Comparison of ENCODE assay signal across 12 cellular contexts in the genomic region with DNA sequence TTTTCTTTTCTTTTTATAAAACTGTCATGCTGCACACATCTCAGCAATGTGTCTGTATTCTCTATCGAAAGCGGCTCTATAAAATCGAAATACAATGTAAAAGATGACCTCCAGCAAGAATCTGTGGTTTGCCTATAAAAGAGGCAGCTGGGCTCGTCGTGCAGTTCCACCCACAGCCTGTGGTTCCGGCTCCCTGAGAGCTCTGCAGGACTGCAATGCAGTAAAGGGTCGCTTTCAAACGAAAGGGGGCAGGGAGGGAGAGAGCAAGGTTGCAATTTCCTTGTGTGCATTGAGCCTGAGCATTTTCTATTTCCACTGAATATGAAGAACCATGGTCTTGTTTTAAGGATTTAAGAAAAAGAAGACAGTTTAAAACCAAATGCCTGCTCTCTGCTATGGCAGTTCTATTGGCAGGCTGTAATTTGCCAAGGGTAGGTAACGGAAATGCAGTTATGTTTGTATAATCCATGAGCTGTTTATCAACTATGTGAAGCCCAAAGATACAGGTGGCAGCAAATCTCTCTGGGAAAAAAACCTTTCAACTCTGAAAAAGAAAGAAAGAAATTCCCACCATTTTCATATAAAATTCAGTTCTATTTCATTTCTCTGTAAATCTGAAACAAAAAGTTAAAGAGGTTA.
DNase-seq lines count a peak whose midpoint lies in the region; ATAC-seq, FAIRE-seq and TF ChIP-seq lines count a peak whose summit lies in the region.
"Had no signal": no experiment of that assay in that cellular context is flagged by ENCODE, and none has a peak within 500 bp of the region (broad histone marks: within the 10 kb centered on the region; RNA-seq: fewer than 3 reads in every experiment).

No MANE protein-coding gene starts in this region.

- intact Hi-C loops in heart left ventricle (cut with DNase I) = no loop called here

- no peak overlapping the region for H3K27ac Mint-ChIP-seq in astrocyte (ENCODE audit: unreplicated experiment)
- H3K27ac Mint-ChIP-seq in neural progenitor cell = peak overlapping the region; percentile 64

- no peaks in the 10 kb centered on the region for H3K36me3 Mint-ChIP-seq in astrocyte (ENCODE audit: low read depth, unreplicated experiment)
- H3K36me3 Mint-ChIP-seq in neural progenitor cell = no peaks in the 10 kb centered on the region

- no peak for TF ChIP-seq POLR2A in heart left ventricle (IDR thresholded peaks at IDR 0.05)

- H3K36me3 ChIP-seq in KOPT-K1 (ENCODE audit: insufficient read depth, low read length) = no peaks in the 10 kb centered on the region
- H3K36me3 ChIP-seq in astrocyte (ENCODE audit: insufficient read depth, low read length) = no peaks in the 10 kb centered on the region
- H3K36me3 ChIP-seq in neural progenitor cell = no peaks in the 10 kb centered on the region
- no peaks in the 10 kb centered on the region for H3K36me3 ChIP-seq in heart left ventricle

- H3K9me3 ChIP-seq in KOPT-K1 (ENCODE audit: insufficient read depth, low read length, poor library complexity, severe bottlenecking) = no peaks in the 10 kb centered on the region
- no peaks in the 10 kb centered on the region for H3K9me3 ChIP-seq in astrocyte (ENCODE audit: insufficient read depth, low read depth, low read length)
- no peaks in the 10 kb centered on the region for H3K9me3 ChIP-seq in neural progenitor cell (ENCODE audit: low read depth)
- H3K9me3 ChIP-seq in heart left ventricle = no peaks in the 10 kb centered on the region

- no peak overlapping the region for H3K4me3 Mint-ChIP-seq in astrocyte (ENCODE audit: unreplicated experiment)
- H3K4me3 Mint-ChIP-seq in neural progenitor cell = no peak overlapping the region

- H3K27ac ChIP-seq in KOPT-K1 (ENCODE audit: low read depth, low read length, poor library complexity, severe bottlenecking) = peak overlapping the region; percentile 3
- H3K27ac ChIP-seq in astrocyte (ENCODE audit: low read depth, low read length) = no peak overlapping the region
- H3K27ac ChIP-seq in neural progenitor cell = no peak overlapping the region
- H3K27ac ChIP-seq in heart left ventricle = no peak overlapping the region
- H3K27ac ChIP-seq: 22Rv1 had no signal

- no peaks in the 10 kb centered on the region for H3K79me2 ChIP-seq in astrocyte (ENCODE audit: insufficient read depth, low read length)
- H3K79me2 ChIP-seq in neural progenitor cell (ENCODE audit: low read depth) = no peaks in the 10 kb centered on the region

- no peak for TF ChIP-seq CTCF in astrocyte (IDR thresholded peaks at IDR 0.05; ENCODE audit: insufficient read depth, low read depth, low read length)
- peak; percentile 19 for TF ChIP-seq CTCF in neural progenitor cell (IDR thresholded peaks at IDR 0.05)
- TF ChIP-seq CTCF in heart left ventricle (IDR thresholded peaks at IDR 0.05) = no peak

- peak overlapping the region; percentile 45 for H2AFZ ChIP-seq in astrocyte (ENCODE audit: low read depth, low read length)
- H2AFZ ChIP-seq in neural progenitor cell (replicated peaks) = peak overlapping the region; percentile 61

- H3K9ac ChIP-seq in astrocyte (ENCODE audit: low read length) (no peak overlapping the region), neural progenitor cell (no peak overlapping the region)

- H3K4me1 Mint-ChIP-seq in astrocyte (ENCODE audit: low read depth, unreplicated experiment) (peaks cover 26% of the 10 kb centered on the region), neural progenitor cell (peaks cover 6% of the 10 kb centered on the region)

- H3K4me3 ChIP-seq in astrocyte (ENCODE audit: insufficient read depth, low read depth, low read length) (no peak overlapping the region), neural progenitor cell (no peak overlapping the region), heart left ventricle (no peak overlapping the region)

- H3F3A ChIP-seq in neural progenitor cell (ENCODE audit: low read depth) = no peaks in the 10 kb centered on the region

- H3K4me2 ChIP-seq in astrocyte (ENCODE audit: low read length) (peak overlapping the region; percentile 34), neural progenitor cell (peak overlapping the region; percentile 3)

- H3K9me3 Mint-ChIP-seq in astrocyte (ENCODE audit: unreplicated experiment) (no peaks in the 10 kb centered on the region), neural progenitor cell (no peaks in the 10 kb centered on the region)

- H3K27me3 ChIP-seq in astrocyte (ENCODE audit: insufficient read depth, low read length) = no peaks in the 10 kb centered on the region
- H3K27me3 ChIP-seq in neural progenitor cell = no peaks in the 10 kb centered on the region
- no peaks in the 10 kb centered on the region for H3K27me3 ChIP-seq in heart left ventricle

- H3K27me3 Mint-ChIP-seq in astrocyte (ENCODE audit: low read depth, unreplicated experiment) (no peaks in the 10 kb centered on the region), neural progenitor cell (ENCODE audit: insufficient read depth, low read depth) (no peaks in the 10 kb centered on the region)

- ATAC-seq in heart left ventricle = no peak

- 50 to 60% (median 55%) methylated on average over 9 of the region's 9 CpGs for WGBS in heart left ventricle, 4 donors

- H4K20me1 ChIP-seq in astrocyte (ENCODE audit: insufficient read depth, low read length) (no peaks in the 10 kb centered on the region), neural progenitor cell (ENCODE audit: low read depth) (no peaks in the 10 kb centered on the region)

- no peak for FAIRE-seq in astrocyte (lab: Jason Lieb, UNC)

- peaks cover 9% of the 10 kb centered on the region for H3K4me1 ChIP-seq in astrocyte (ENCODE audit: insufficient read depth, low read length)
- peaks cover 6% of the 10 kb centered on the region for H3K4me1 ChIP-seq in neural progenitor cell
- no peaks in the 10 kb centered on the region for H3K4me1 ChIP-seq in heart left ventricle

- peak; percentile 18 for DNase-seq in DMS 273 (lab: John Stamatoyannopoulos, UW; ENCODE audit: unreplicated experiment)
- no peak for DNase-seq in DMS 273 treated with DMSO at 0.1 percent for 48 hours (lab: John Stamatoyannopoulos, UW)
- DNase-seq in astrocyte (ENCODE audit: low read depth) = no peak
- DNase-seq in neural progenitor cell (ENCODE audit: low spot score) = peak; percentile 51
- no peak for DNase-seq in heart left ventricle
- DNase-seq in NCI-H1092 (lab: John Stamatoyannopoulos, UW) = no peak
- no peak for DNase-seq in NCI-H2029 (lab: John Stamatoyannopoulos, UW)
- DNase-seq: activated CD4-positive, alpha-beta T cell treated with anti-CD3 and anti-CD28 coated beads, Interleukin-2, amount 50 U/mL, for 4 hours; effector CD4-positive, alpha-beta T cell; NCI-H1417 had no signal

Comparison
In these comparisons a context has a peak if more than half of its experiments do, and no peak if none do; other contexts are left out.
1. DNase-seq: peak in DMS 273 (single experiment) and neural progenitor cell (single experiment); none in DMS 273 treated with DMSO at 0.1 percent for 48 hours (single experiment), astrocyte (single experiment), heart left ventricle (0 of 5), NCI-H1092 (single experiment) and NCI-H2029 (single experiment).